In the genomic region with DNA sequence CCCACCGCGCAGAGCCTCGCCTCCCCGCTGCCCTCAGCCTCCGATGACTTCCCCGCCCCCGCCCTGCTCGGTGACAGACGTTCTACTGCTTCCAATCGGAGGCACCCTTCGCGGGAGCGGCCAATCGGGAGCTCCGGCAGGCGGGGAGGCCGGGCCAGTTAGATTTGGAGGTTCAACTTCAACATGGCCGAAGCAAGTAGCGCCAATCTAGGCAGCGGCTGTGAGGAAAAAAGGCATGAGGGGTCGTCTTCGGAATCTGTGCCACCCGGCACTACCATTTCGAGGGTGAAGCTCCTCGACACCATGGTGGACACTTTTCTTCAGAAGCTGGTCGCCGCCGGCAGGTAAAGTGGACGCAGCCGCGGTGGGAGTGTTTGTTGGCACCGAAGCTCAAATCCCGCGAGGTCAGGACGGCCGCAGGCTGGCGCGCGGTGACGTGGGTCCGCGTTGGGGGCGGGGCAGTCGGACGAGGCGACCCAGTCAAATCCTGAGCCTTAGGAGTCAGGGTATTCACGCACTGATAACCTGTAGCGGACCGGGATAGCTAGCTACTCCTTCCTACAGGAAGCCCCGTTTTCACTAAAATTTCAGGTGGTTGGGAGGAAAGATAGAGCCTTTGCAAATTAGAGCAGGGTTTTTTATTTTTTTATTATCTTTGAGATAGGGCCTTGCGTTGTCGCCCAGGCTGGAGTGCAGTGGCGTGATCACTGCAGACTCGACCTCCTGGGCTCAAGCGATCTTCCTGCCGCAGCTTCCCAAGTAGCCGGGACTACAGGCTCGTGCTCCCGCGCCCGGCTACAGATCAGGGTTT, we compare ENCODE assay signal across 8 cellular contexts. TPM values are rescaled to one million over a fixed set of nuclear protein-coding genes. Genes with fewer than 3 reads are reported as not detected.
A peak's percentile ranks its signal among the peaks of the same experiment; 100 is the strongest.
DNase-seq lines count a peak whose midpoint lies in the region; ATAC-seq and TF ChIP-seq lines count a peak whose summit lies in the region.

Gene PMF1, plus strand, starts transcription at position 175 of the 811 bp plus-strand sequence. Its CDS starts 9 bp downstream, at position 184.

- ATAC-seq in GM23338 (peak; percentile 95), naive B cell (ENCODE audit: low read depth in 2 of 2) (peak; percentile 95)
- ATAC-seq in stimulated activated effector memory CD8-positive, alpha-beta T cell treated with anti-CD3 and anti-CD28 coated beads, Interleukin-12 subunit alpha, Interleukin-12 subunit beta, amount 100 ng/mL, for 72 hours, result peak; percentile 95

- peak; percentile 99 for DNase-seq in GM23338 (ENCODE audit: low spot score)
- peak; percentile 90 for DNase-seq in LNCaP clone FGC (ENCODE audit: low read depth)
- DNase-seq in RPMI8226, result peak; percentile 98
- peak; percentile 91 to 92 for DNase-seq in activated T-helper 1 cell treated with anti-CD3 and anti-CD28 coated beads, Interleukin-2, amount 50 U/mL, for 16 hours (ENCODE audit: low read depth in 1 of 2, low spot score in 1 of 2)
- peak; percentile 94 for DNase-seq in fibroblast of gingiva (ENCODE audit: low read depth)
- peak; percentile 96 for DNase-seq in naive B cell
- DNase-seq in stimulated activated effector memory CD8-positive, alpha-beta T cell treated with anti-CD3 and anti-CD28 coated beads, Interleukin-12 subunit alpha, Interleukin-12 subunit beta, amount 100 ng/mL, for 72 hours (ENCODE audit: low spot score in 2 of 2), result peak; percentile 91 to 98

- H3K36me3 Mint-ChIP-seq in GM23338 (ENCODE audit: low read depth) (peaks cover 21% of the 10 kb centered on the region), naive B cell (peaks cover 3 to 8% of the 10 kb centered on the region in 2 donors)
- peaks cover 68% of the 10 kb centered on the region for H3K36me3 Mint-ChIP-seq in stimulated activated effector memory CD8-positive, alpha-beta T cell treated with anti-CD3 and anti-CD28 coated beads, Interleukin-12 subunit alpha, Interleukin-12 subunit beta, amount 100 ng/mL, for 72 hours

- H3K4me1 ChIP-seq in DOHH2 (ENCODE audit: control insufficient read depth, low read length), result peaks cover 12% of the 10 kb centered on the region
- peaks cover 33% of the 10 kb centered on the region for H3K4me1 ChIP-seq in GM23338 (ENCODE audit: insufficient read depth)

- H3K4me3 ChIP-seq in DOHH2 (ENCODE audit: low read length), result peak within 1 kb of the TSS; percentile 96
- peak within 1 kb of the TSS; percentile 64 for H3K4me3 ChIP-seq in GM23338
- H3K4me3 ChIP-seq in LNCaP clone FGC (ENCODE audit: low read depth, low read length), result peak within 1 kb of the TSS; percentile 85

- H3K27ac Mint-ChIP-seq in GM23338 (peak within 1 kb of the TSS; percentile 100), naive B cell (peak within 1 kb of the TSS; percentile 96 to 99 (median 98))
- H3K27ac Mint-ChIP-seq in stimulated activated effector memory CD8-positive, alpha-beta T cell treated with anti-CD3 and anti-CD28 coated beads, Interleukin-12 subunit alpha, Interleukin-12 subunit beta, amount 100 ng/mL, for 72 hours, result peak within 1 kb of the TSS; percentile 95

- H3K36me3 ChIP-seq in DOHH2 (ENCODE audit: control insufficient read depth, low read length) (peaks cover 42% of the 10 kb centered on the region), GM23338 (ENCODE audit: insufficient read depth) (0 out of 2 replicates have a peak, but pooled peaks cover 5% of the 10 kb centered on the region)

- H3K27ac ChIP-seq in DOHH2 (ENCODE audit: low read depth, low read length) (peak within 1 kb of the TSS; percentile 74), GM23338 (ENCODE audit: low read depth) (peak within 1 kb of the TSS; percentile 96)

- TF ChIP-seq CTCF in DOHH2 (IDR thresholded peaks at IDR 0.05; ENCODE audit: low read depth, low read length, poor library complexity, severe bottlenecking), result no peak
- TF ChIP-seq CTCF in GM23338 (conservative IDR thresholded peaks at IDR 0.05; ENCODE audit: low read depth in 2 of 2), result no peak
- TF ChIP-seq CTCF in LNCaP clone FGC (IDR thresholded peaks at IDR 0.05; ENCODE audit: control insufficient read depth, extremely low read depth, insufficient read depth), result no peak

- no peak within 1 kb of the TSS for H2AFZ ChIP-seq in GM23338

- H3K4me1 Mint-ChIP-seq in GM23338 (peaks cover 28% of the 10 kb centered on the region), naive B cell (peaks cover 21 to 39% (median 23%) of the 10 kb centered on the region in 3 donors)
- H3K4me1 Mint-ChIP-seq in stimulated activated effector memory CD8-positive, alpha-beta T cell treated with anti-CD3 and anti-CD28 coated beads, Interleukin-12 subunit alpha, Interleukin-12 subunit beta, amount 100 ng/mL, for 72 hours, result peaks cover 32% of the 10 kb centered on the region

- peaks cover 37% of the 10 kb centered on the region for H3K79me2 ChIP-seq in DOHH2 (ENCODE audit: control insufficient read depth, low read length)
- H3K79me2 ChIP-seq in GM23338 (replicated peaks; ENCODE audit: insufficient read depth), result peaks cover 44% of the 10 kb centered on the region

- H3F3A ChIP-seq in DOHH2 (ENCODE audit: control insufficient read depth, insufficient read depth) (peaks cover 5% of the 10 kb centered on the region; the same call in 1 of the 2 replicates), GM23338 (replicated peaks; ENCODE audit: low read depth) (peaks cover 11% of the 10 kb centered on the region; the same call in 1 of the 2 replicates)

- no peaks in the 10 kb centered on the region for H3K27me3 ChIP-seq in DOHH2 (ENCODE audit: control insufficient read depth, low read length)
- H3K27me3 ChIP-seq in GM23338 (ENCODE audit: insufficient read depth), result no peaks in the 10 kb centered on the region

- no peaks in the 10 kb centered on the region for H3K9me3 Mint-ChIP-seq in GM23338
- H3K9me3 Mint-ChIP-seq in naive B cell, result no peaks in the 10 kb centered on the region
- H3K9me3 Mint-ChIP-seq in stimulated activated effector memory CD8-positive, alpha-beta T cell treated with anti-CD3 and anti-CD28 coated beads, Interleukin-12 subunit alpha, Interleukin-12 subunit beta, amount 100 ng/mL, for 72 hours, result no peaks in the 10 kb centered on the region

- H3K27me3 Mint-ChIP-seq in GM23338 (ENCODE audit: insufficient read depth, low read depth, poor library complexity) (peaks cover 11% of the 10 kb centered on the region), naive B cell (no peaks in the 10 kb centered on the region)

- H4K20me1 ChIP-seq in DOHH2 (ENCODE audit: control insufficient read depth, insufficient read depth, low read depth, low read length), result no peaks in the 10 kb centered on the region
- H4K20me1 ChIP-seq in GM23338 (replicated peaks; ENCODE audit: insufficient read depth), result peaks cover 8% of the 10 kb centered on the region; the same call in 1 of the 2 replicates

- peak within 1 kb of the TSS; percentile 96 for H3K4me3 Mint-ChIP-seq in GM23338
- peak within 1 kb of the TSS; percentile 95 to 100 (median 96) for H3K4me3 Mint-ChIP-seq in naive B cell
- peak within 1 kb of the TSS; percentile 87 for H3K4me3 Mint-ChIP-seq in stimulated activated effector memory CD8-positive, alpha-beta T cell treated with anti-CD3 and anti-CD28 coated beads, Interleukin-12 subunit alpha, Interleukin-12 subunit beta, amount 100 ng/mL, for 72 hours

- H3K9me2 ChIP-seq in DOHH2 (replicated peaks; ENCODE audit: control insufficient read depth, low read length) (no peaks in the 10 kb centered on the region), GM23338 (ENCODE audit: insufficient read depth) (no peaks in the 10 kb centered on the region)

- H3K4me2 ChIP-seq in DOHH2 (ENCODE audit: low read length) (peak within 1 kb of the TSS; percentile 77), GM23338 (peak within 1 kb of the TSS; percentile 98)

- no peaks in the 10 kb centered on the region for H3K9me3 ChIP-seq in DOHH2 (ENCODE audit: control insufficient read depth, insufficient read depth, low read length)

TF ChIP-seq in GM23338, 12 proteins besides CTCF, POLR2A, EP300 and RAD21 (continues in another document):
- peak; percentile 93 for TF ChIP-seq CREB1 (CRISPR knock-in tag; IDR thresholded peaks at IDR 0.05; ENCODE audit: low read depth)

RNA-seq across cellular contexts. Expression of gene PMF1, which starts in this region (rescaled TPM):
- total RNA-seq in GM23338 (2014; rRNA removed; shearing (Covaris generic)), result 86.1 and 112 TPM in 2 replicates
- polyA plus RNA-seq in GM23338 (2016; fragmentation: Nextera tagmentation; extraction: Ambion mirVana) (118 and 120 TPM in 2 replicates), naive B cell (ENCODE audit: low read depth in 6 of 6) (100 to 1,000 TPM; 107 to 157 (median 115) TPM)

Comparison
In these comparisons a context has a peak if more than half of its experiments do, and no peak if none do; other contexts are left out.
1. Peak in every context shown above with its lines: DNase-seq, ATAC-seq, H3K4me3 ChIP-seq and H3K27ac ChIP-seq.